13 cellular contexts compared by ENCODE assay signal in genomic region chr11:33387996-33388395, GRCh38.
A peak's percentile ranks its signal among the peaks of the same experiment; 100 is the strongest.
DNase-seq lines count a peak whose midpoint lies in the region; ATAC-seq and TF ChIP-seq lines count a peak whose summit lies in the region.
"Had no signal": no experiment of that assay in that cellular context is flagged by ENCODE, and none has a peak within 500 bp of the region (broad histone marks: within the 10 kb centered on the region; RNA-seq: fewer than 3 reads in every experiment).

No MANE protein-coding gene starts in this region.

- no peaks in the 10 kb centered on the region for H3K27me3 Mint-ChIP-seq in memory B cell

- no peak overlapping the region for H3K27ac ChIP-seq in brain microvascular endothelial cell
- H3K27ac ChIP-seq: KMS-11, right lobe of liver, thoracic aorta had no signal

- no peaks in the 10 kb centered on the region for H3K36me3 ChIP-seq in brain microvascular endothelial cell (replicated peaks)
- H3K36me3 ChIP-seq: right lobe of liver, thoracic aorta had no signal

- no peak for TF ChIP-seq CTCF in brain microvascular endothelial cell (IDR thresholded peaks at IDR 0.05; ENCODE audit: low read depth, low read length, missing control alignments)

- H3K27ac Mint-ChIP-seq in memory B cell = peak overlapping the region; percentile 28
- H3K27ac Mint-ChIP-seq: CD8-positive, alpha-beta memory T cell had no signal

- peaks cover 22% of the 10 kb centered on the region for H3K4me1 Mint-ChIP-seq in memory B cell
- H3K4me1 Mint-ChIP-seq: CD8-positive, alpha-beta memory T cell had no signal

- in situ Hi-C loops in KBM-7 (cut with MboI; ENCODE audit: low pct_unique_long_range_greater_than_20kb, low sequenced_read_pairs) (no loop called here), brain microvascular endothelial cell (cut with HindIII; ENCODE audit: low pct_ligation_motif_present, low sequenced_read_pairs) (no loop called here)

- H3K9me3 Mint-ChIP-seq in memory B cell = peaks cover 1% of the 10 kb centered on the region

- DNase-seq in KBM-7 = peak; percentile 76
- DNase-seq in memory B cell (ENCODE audit: low spot score in 2 of 2) = no peak
- no peak for DNase-seq in NCI-H1417 treated with DMSO at 0.1 percent for 48 hours (lab: John Stamatoyannopoulos, UW)
- no peak for DNase-seq in brain microvascular endothelial cell
- DNase-seq in activated CD8-positive, alpha-beta memory T cell treated with anti-CD3 and anti-CD28 coated beads for 24 hours = no peak
- DNase-seq in glomerular visceral epithelial cell (ENCODE audit: extremely low spot score) = no peak
- DNase-seq: CD8-positive, alpha-beta memory T cell; PC-3; right lobe of liver had no signal

- no peak overlapping the region for H3K4me3 ChIP-seq in brain microvascular endothelial cell (ENCODE audit: low read depth, low read length)
- H3K4me3 ChIP-seq: right lobe of liver, thoracic aorta had no signal

- no peaks in the 10 kb centered on the region for H3K36me3 Mint-ChIP-seq in memory B cell
- H3K36me3 Mint-ChIP-seq: CD8-positive, alpha-beta memory T cell had no signal

- H3K4me3 Mint-ChIP-seq in memory B cell = peak overlapping the region; percentile 25
- H3K4me3 Mint-ChIP-seq: CD8-positive, alpha-beta memory T cell had no signal

- peak; percentile 33 for ATAC-seq in GM18861 (IDR thresholded peaks at IDR 0.05; ENCODE audit: unreplicated experiment)
- ATAC-seq in HG02571 (IDR thresholded peaks at IDR 0.05; ENCODE audit: unreplicated experiment) = peak; percentile 55
- peak; percentile 39 for ATAC-seq in memory B cell (ENCODE audit: low read depth)
- ATAC-seq: PC-3 had no signal

- H3K27me3 ChIP-seq in brain microvascular endothelial cell (replicated peaks) = no peaks in the 10 kb centered on the region
- H3K27me3 ChIP-seq: right lobe of liver had no signal
